In the genomic region with DNA sequence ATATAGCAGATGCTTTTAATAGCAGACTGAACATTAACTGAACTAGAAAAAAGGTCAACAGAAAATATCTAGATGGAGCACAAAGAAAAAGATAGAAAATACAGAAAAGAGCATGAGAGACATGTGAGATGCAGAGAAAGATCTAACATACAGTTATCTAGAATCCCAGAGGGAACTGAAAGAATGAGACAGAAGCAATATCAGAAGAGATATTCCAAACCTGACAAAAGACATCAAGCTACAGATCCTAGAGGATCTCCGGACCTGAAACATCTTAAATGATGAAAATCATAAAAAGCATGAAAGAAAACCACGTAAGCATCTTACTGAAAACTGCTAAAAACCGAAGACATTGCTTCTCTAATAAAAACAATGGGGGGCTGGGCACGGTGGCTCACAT, we compare ENCODE assay signal across 35 cellular contexts.
"Had no signal": no experiment of that assay in that cellular context is flagged by ENCODE, and none has a peak within 500 bp of the region (broad histone marks: within the 10 kb centered on the region; RNA-seq: fewer than 3 reads in every experiment).

No MANE protein-coding gene starts in this region.

- H3K27ac ChIP-seq: ascending aorta, cardiac muscle cell, VCaP had no signal

- H3K4me3 ChIP-seq: ascending aorta, cardiac muscle cell had no signal

- H3K9me3 Mint-ChIP-seq: activated naive CD4-positive, alpha-beta T cell treated with anti-CD3 and anti-CD28 coated beads, Interleukin-2, amount 50 U/mL, for 24 hours; T-helper 2 cell treated with Interferon-gamma antibody and Interleukin-4, amounts not matched to agents 5 μg/mL and 100 μg/mL, for 36 hours had no signal

- H3K27me3 Mint-ChIP-seq: activated B cell treated with CpG ODN at 0.5 μM for 24 hours; activated CD4-positive, alpha-beta memory T cell treated with anti-CD3 and anti-CD28 coated beads for 36 hours; activated CD8-positive, alpha-beta T cell treated with anti-CD3 and anti-CD28 coated beads for 36 hours; activated naive CD4-positive, alpha-beta T cell treated with anti-CD3 and anti-CD28 coated beads, Interleukin-2, amount 10 ng/mL, durations not matched to agents 7 days and 5 days; activated naive CD4-positive, alpha-beta T cell treated with anti-CD3 and anti-CD28 coated beads, Interleukin-2, amount 50 U/mL, for 24 hours; activated naive CD8-positive, alpha-beta T cell; activated naive CD8-positive, alpha-beta T cell treated with anti-CD3 and anti-CD28 coated beads, Interleukin-2, amount 10 ng/mL, durations not matched to agents 7 days and 5 days; activated naive CD8-positive, alpha-beta T cell treated with anti-CD3 and anti-CD28 coated beads, Interleukin-2, amount 50 U/mL, for 24 hours; brain; central memory CD8-positive, alpha-beta T cell had no signal

- ATAC-seq: activated CD8-positive, alpha-beta T cell treated with anti-CD3 and anti-CD28 coated beads for 36 hours; activated naive CD8-positive, alpha-beta T cell treated with anti-CD3 and anti-CD28 coated beads, Interleukin-2, amount 50 U/mL, for 24 hours; activated T-cell treated with anti-CD3 and anti-CD28 coated beads, Interleukin-2, amount 50 U/mL, for 4 hours; activated T-cell treated with anti-CD3 and anti-CD28 coated beads, Interleukin-2, amount 50 U/mL, for 72 hours had no signal

- H3K27ac Mint-ChIP-seq: activated B cell treated with CpG ODN at 0.5 μM for 24 hours; activated CD4-positive, alpha-beta memory T cell treated with anti-CD3 and anti-CD28 coated beads for 36 hours; activated CD8-positive, alpha-beta T cell treated with anti-CD3 and anti-CD28 coated beads for 36 hours; activated naive CD4-positive, alpha-beta T cell treated with anti-CD3 and anti-CD28 coated beads, Interleukin-2, amount 10 ng/mL, durations not matched to agents 7 days and 5 days; activated naive CD4-positive, alpha-beta T cell treated with anti-CD3 and anti-CD28 coated beads, Interleukin-2, amount 50 U/mL, for 24 hours; activated naive CD8-positive, alpha-beta T cell; activated naive CD8-positive, alpha-beta T cell treated with anti-CD3 and anti-CD28 coated beads, Interleukin-2, amount 10 ng/mL, durations not matched to agents 7 days and 5 days; activated naive CD8-positive, alpha-beta T cell treated with anti-CD3 and anti-CD28 coated beads, Interleukin-2, amount 50 U/mL, for 24 hours; activated T-cell treated with anti-CD3 and anti-CD28 coated beads, Interleukin-2, amount 50 U/mL, for 72 hours; activated T-helper 2 cell treated with anti-CD3 and anti-CD28 coated beads, Interferon-gamma antibody, Interleukin-2, Interleukin-4, amounts not matched to agents 10 μg/mL and 5 μg/mL and 100 μg/mL, durations not matched to agents 14 hours and 24 hours and 36 hours; brain; T-helper 1 cell treated with Interleukin-12 subunit alpha and Interleukin-12 subunit beta and Interleukin-4 antibody, amounts not matched to agents 30 μg/mL and 1 μg/mL, for 36 hours; T-helper 2 cell treated with Interferon-gamma antibody and Interleukin-4, amounts not matched to agents 5 μg/mL and 100 μg/mL, for 36 hours had no signal

- H3K4me1 Mint-ChIP-seq: activated naive CD4-positive, alpha-beta T cell treated with anti-CD3 and anti-CD28 coated beads, Interleukin-2, amount 10 ng/mL, durations not matched to agents 7 days and 5 days; activated naive CD4-positive, alpha-beta T cell treated with anti-CD3 and anti-CD28 coated beads, Interleukin-2, amount 50 U/mL, for 24 hours; activated naive CD8-positive, alpha-beta T cell treated with anti-CD3 and anti-CD28 coated beads, Interleukin-2, amount 50 U/mL, for 24 hours; brain had no signal

- H3K4me3 Mint-ChIP-seq: activated B cell treated with CpG ODN at 0.5 μM for 24 hours; activated CD4-positive, alpha-beta memory T cell treated with anti-CD3 and anti-CD28 coated beads for 36 hours; activated CD8-positive, alpha-beta T cell treated with anti-CD3 and anti-CD28 coated beads for 36 hours; activated naive CD4-positive, alpha-beta T cell treated with anti-CD3 and anti-CD28 coated beads, Interleukin-2, amount 10 ng/mL, durations not matched to agents 7 days and 5 days; activated naive CD4-positive, alpha-beta T cell treated with anti-CD3 and anti-CD28 coated beads, Interleukin-2, amount 50 U/mL, for 24 hours; activated naive CD8-positive, alpha-beta T cell; activated naive CD8-positive, alpha-beta T cell treated with anti-CD3 and anti-CD28 coated beads, Interleukin-2, amount 10 ng/mL, durations not matched to agents 7 days and 5 days; activated naive CD8-positive, alpha-beta T cell treated with anti-CD3 and anti-CD28 coated beads, Interleukin-2, amount 50 U/mL, for 24 hours; activated T-cell treated with anti-CD3 and anti-CD28 coated beads, Interleukin-2, amount 50 U/mL, for 4 hours; activated T-cell treated with anti-CD3 and anti-CD28 coated beads, Interleukin-2, amount 50 U/mL, for 72 hours; brain; central memory CD8-positive, alpha-beta T cell; T-helper 1 cell treated with Interleukin-12 subunit alpha and Interleukin-12 subunit beta and Interleukin-4 antibody, amounts not matched to agents 30 μg/mL and 1 μg/mL, for 36 hours; T-helper 2 cell treated with Interferon-gamma antibody and Interleukin-4, amounts not matched to agents 5 μg/mL and 100 μg/mL, for 36 hours had no signal

- H3K36me3 ChIP-seq: ascending aorta, cardiac muscle cell had no signal

- DNase-seq: activated B cell treated with CpG ODN at 0.5 μM for 24 hours; activated CD4-positive, alpha-beta memory T cell treated with anti-CD3 and anti-CD28 coated beads for 36 hours; activated CD4-positive, alpha-beta T cell treated with anti-CD3 and anti-CD28 coated beads for 48 hours; activated CD4-positive, alpha-beta T cell treated with anti-CD3 and anti-CD28 coated beads, Interleukin-2, amount 50 U/mL, for 1 hour; activated CD4-positive, alpha-beta T cell treated with anti-CD3 and anti-CD28 coated beads, Interleukin-2, amount 50 U/mL, for 4 hours; activated CD4-positive, CD25-positive, alpha-beta regulatory T cell treated with anti-CD3 and anti-CD28 coated beads, Interleukin-2, amount 50 U/mL, for 72 hours; activated CD8-positive, alpha-beta memory T cell treated with anti-CD3 and anti-CD28 coated beads, Interleukin-2, amount 50 U/mL, for 4 hours; activated CD8-positive, alpha-beta T cell treated with anti-CD3 and anti-CD28 coated beads for 36 hours; activated effector memory CD4-positive, alpha-beta T cell treated with Interleukin-2 at 50 U/mL for 16 hours; activated gamma-delta T cell; activated naive CD4-positive, alpha-beta T cell treated with anti-CD3 and anti-CD28 coated beads, Interleukin-2, amount 10 ng/mL, durations not matched to agents 7 days and 5 days; activated naive CD4-positive, alpha-beta T cell treated with Interleukin-2 at 50 U/mL for 16 hours; activated naive CD8-positive, alpha-beta T cell treated with anti-CD3 and anti-CD28 coated beads, Interleukin-2, amount 10 ng/mL, durations not matched to agents 7 days and 5 days; activated naive CD8-positive, alpha-beta T cell treated with anti-CD3 and anti-CD28 coated beads, Interleukin-2, amount 50 U/mL, for 24 hours; activated T-cell treated with anti-CD3 and anti-CD28 coated beads for 4 hours; activated T-cell treated with anti-CD3 and anti-CD28 coated beads, Interleukin-2, amount 50 U/mL, for 1 hour; activated T-cell treated with anti-CD3 and anti-CD28 coated beads, Interleukin-2, amount 50 U/mL, for 4 hours; activated T-cell treated with anti-CD3 and anti-CD28 coated beads, Interleukin-2, amount 50 U/mL, for 72 hours; amygdala; anterior cingulate cortex; caudate nucleus; cerebellar nuclear complex; T-helper 1 cell; T-helper 2 cell; T-helper 9 cell had no signal

- H3K4me1 ChIP-seq: ascending aorta had no signal

- H3K27me3 ChIP-seq: ascending aorta, cardiac muscle cell had no signal
